In genomic region chr14:69625299-69626131, GRCh38 we compare ENCODE assay signal across 8 cellular contexts. TPM values are rescaled to one million over a fixed set of nuclear protein-coding genes. Genes with fewer than 3 reads are reported as not detected.
DNase-seq lines count a peak whose midpoint lies in the region; ATAC-seq, FAIRE-seq and TF ChIP-seq lines count a peak whose summit lies in the region.

No MANE protein-coding gene starts in this region.

- peak overlapping the region; percentile 14 for H3K4me3 Mint-ChIP-seq in chondrocyte (ENCODE audit: unreplicated experiment)
- H3K4me3 Mint-ChIP-seq in naive thymus-derived CD8-positive, alpha-beta T cell: peak overlapping the region; percentile 70 to 86 (median 82)

- intact Hi-C loops in stomach (cut with DNase I; ENCODE audit: low total_unique reads): no loop called here

- H3K27me3 Mint-ChIP-seq in chondrocyte (ENCODE audit: low read depth): no peaks in the 10 kb centered on the region
- H3K27me3 Mint-ChIP-seq in naive thymus-derived CD8-positive, alpha-beta T cell: no peaks in the 10 kb centered on the region

- H3K4me1 Mint-ChIP-seq in chondrocyte (ENCODE audit: low read depth): peaks cover 49% of the 10 kb centered on the region
- H3K4me1 Mint-ChIP-seq in naive thymus-derived CD8-positive, alpha-beta T cell: peaks cover 50 to 94% (median 89%) of the 10 kb centered on the region in 4 donors

- TF ChIP-seq POLR2A in stomach (IDR thresholded peaks at IDR 0.05): no peak

- H3K27me3 ChIP-seq in stomach: no peaks in the 10 kb centered on the region

- H3K36me3 ChIP-seq in stomach: no peaks in the 10 kb centered on the region

- 40 to 55% (median 44%) methylated on average over 11 of the region's 11 CpGs for WGBS in stomach, 5 donors

- peaks cover 38 to 100% (median 79%) of the 10 kb centered on the region in 4 donors for H3K4me1 ChIP-seq in stomach

- POLR2A ChIA-PET in naive thymus-derived CD8-positive, alpha-beta T cell (lab: Charles Lee): interaction anchor here (0.8 to 4.5 kb wide), 9 partner anchors 9 to 142 kb away, joined by 3 to 29 read pairs (median 4); partner anchors contain the start of genes SRSF5 and SUSD6

- H3K27ac ChIP-seq in stomach: peak overlapping the region; percentile 6 to 68 (median 45)

- DNase-seq in GM19239 (ENCODE audit: insufficient read length, low spot score) (no peak), chondrocyte (ENCODE audit: low spot score) (peak; percentile 58), stomach (peak; percentile 55), NCI-H1930 (lab: John Stamatoyannopoulos, UW) (no peak)
- peak; percentile 67 for DNase-seq in activated CD4-positive, CD25-positive, alpha-beta regulatory T cell treated with anti-CD3 and anti-CD28 coated beads, Interleukin-2, amount 50 U/mL, for 72 hours
- peak; percentile 34 to 78 (median 68) for DNase-seq in naive thymus-derived CD8-positive, alpha-beta T cell

- H3K36me3 Mint-ChIP-seq in chondrocyte (ENCODE audit: low read depth): no peaks in the 10 kb centered on the region
- no peaks in the 10 kb centered on the region for H3K36me3 Mint-ChIP-seq in naive thymus-derived CD8-positive, alpha-beta T cell

- H3K9me3 Mint-ChIP-seq in chondrocyte (ENCODE audit: low read depth): no peaks in the 10 kb centered on the region
- no peaks in the 10 kb centered on the region for H3K9me3 Mint-ChIP-seq in naive thymus-derived CD8-positive, alpha-beta T cell

- FAIRE-seq in GM19239 (lab: Jason Lieb, UNC): peak; percentile 97

- TF ChIP-seq EP300 in stomach (IDR thresholded peaks at IDR 0.05): no peak

- peak overlapping the region; percentile 67 for H3K27ac Mint-ChIP-seq in chondrocyte (ENCODE audit: unreplicated experiment)
- H3K27ac Mint-ChIP-seq in naive thymus-derived CD8-positive, alpha-beta T cell: peak overlapping the region; percentile 81 to 93 (median 92)

- no peak overlapping the region for H3K4me3 ChIP-seq in stomach

- ATAC-seq in HG03342 (IDR thresholded peaks at IDR 0.05; ENCODE audit: unreplicated experiment): peak; percentile 84
- ATAC-seq in naive thymus-derived CD8-positive, alpha-beta T cell: peak; percentile 94
- ATAC-seq in GM18870 (IDR thresholded peaks at IDR 0.05; ENCODE audit: unreplicated experiment): no peak

- no peaks in the 10 kb centered on the region for H3K9me3 ChIP-seq in stomach

- TF ChIP-seq CTCF in chondrocyte (IDR thresholded peaks at IDR 0.05) (no peak), stomach (IDR thresholded peaks at IDR 0.05) (no peak)

RNA-seq across cellular contexts. Expression of gene SUSD6, which starts 14.1 kb away (rescaled TPM):
- total RNA-seq in chondrocyte: 49.1 to 51.6 TPM (median 49.3 TPM) in 3 replicates
- total RNA-seq in naive thymus-derived CD8-positive, alpha-beta T cell: 10 to 100 TPM; 34.7 to 38.8 TPM
- 1 to 10 TPM; 4.5 to 6.8 (median 5.6) TPM for polyA plus RNA-seq in naive thymus-derived CD8-positive, alpha-beta T cell
- total RNA-seq in stomach: 10 to 100 TPM; 23.7 to 39.0 (median 31.9) TPM
- polyA plus RNA-seq in stomach: 10 to 100 TPM in 1 of 3 donors, 1 to 10 TPM in 2; 4.9 to 10.3 (median 7.0) TPM

RNA-seq across cellular contexts. Expression of gene CCDC177, which starts 50.8 kb away (rescaled TPM):
- total RNA-seq in chondrocyte: not detected in 3 replicates
- total RNA-seq in naive thymus-derived CD8-positive, alpha-beta T cell: not detected
- not detected for polyA plus RNA-seq in naive thymus-derived CD8-positive, alpha-beta T cell
- total RNA-seq in stomach: under 1 TPM in 1 of 5 donors, not detected in 4; 0.18 TPM
- polyA plus RNA-seq in stomach: under 1 TPM in 2 of 3 donors, not detected in 1; 0.03 to 0.25 TPM

Comparison
In these comparisons a context has a peak if more than half of its experiments do, and no peak if none do; other contexts are left out.
1. DNase-seq: peak in activated CD4-positive, CD25-positive, alpha-beta regulatory T cell treated with anti-CD3 and anti-CD28 coated beads, Interleukin-2, amount 50 U/mL, for 72 hours (single experiment), chondrocyte (single experiment), naive thymus-derived CD8-positive, alpha-beta T cell (10 of 10) and stomach (single experiment); none in GM19239 (single experiment) and NCI-H1930 (0 of 2).